Comparison of ENCODE assay signal across 35 cellular contexts in genomic region chr20:52196845-52197244, GRCh38.
"Had no signal": no experiment of that assay in that cellular context is flagged by ENCODE, and none has a peak within 500 bp of the region (broad histone marks: within the 10 kb centered on the region; RNA-seq: fewer than 3 reads in every experiment).

No MANE protein-coding gene starts in this region.

- H3K4me3 ChIP-seq: MG63 had no signal

- H3K9me3 ChIP-seq: MG63 had no signal

- H3K36me3 ChIP-seq: MG63 had no signal

- DNase-seq: Karpas-422, Kasumi-1, MG63, MM.1S, MV-4-11, NCI-H1048, NCI-H1092, NCI-H1092 treated with DMSO at 0.1 percent for 48 hours, NCI-H1105, NCI-H1105 treated with DMSO at 0.1 percent for 48 hours, NCI-H1417, NCI-H1417 treated with DMSO at 0.1 percent for 48 hours, NCI-H1436, NCI-H1436 treated with DMSO at 0.1 percent for 48 hours, NCI-H146, NCI-H1694, NCI-H1694 treated with DMSO at 0.1 percent for 48 hours, NCI-H187, NCI-H187 treated with DMSO at 0.1 percent for 48 hours, NCI-H1930, NCI-H2029, NCI-H2029 treated with DMSO at 0.1 percent for 48 hours, NCI-H2081, NCI-H2081 treated with DMSO at 0.1 percent for 48 hours, NCI-H2107, NCI-H2171, NCI-H2171 treated with DMSO at 0.1 percent for 48 hours, NCI-H2227 treated with DMSO at 0.1 percent for 48 hours, NCI-H226, NCI-H345, NCI-H446, NCI-H446 treated with DMSO at 0.1 percent for 48 hours, NCI-H510A, NCI-H510A treated with DMSO at 0.1 percent for 48 hours, NCI-H524 had no signal
